ENCODE assay signal across 1 cellular context in genomic region chr15:76289582-76289981, GRCh38.
TF ChIP-seq lines count a peak whose summit lies in the region.

No MANE protein-coding gene starts in this region.

TF ChIP-seq in K562, 482 proteins besides CTCF, POLR2A, EP300 and RAD21:
- TF ChIP-seq ARID1B (IDR thresholded peaks at IDR 0.05) (peak; percentile 67), TCF3 (CRISPR knock-in tag; IDR thresholded peaks at IDR 0.05) (peak; percentile 75), PHTF2 (CRISPR knock-in tag; IDR thresholded peaks at IDR 0.05) (no peak), CBFA2T2 (conservative IDR thresholded peaks at IDR 0.05) (peak; percentile 45; the same call in 1 of the 2 replicates), TAL1 (IDR thresholded peaks at IDR 0.05) (peak; percentile 59), NR2C2 (CRISPR knock-in tag; IDR thresholded peaks at IDR 0.05) (no peak), NR2C2 (tag; IDR thresholded peaks at IDR 0.05) (no peak), TFE3 (CRISPR knock-in tag; IDR thresholded peaks at IDR 0.05) (no peak), DPF2 (IDR thresholded peaks at IDR 0.05) (0 out of 2 replicates have a peak, but pooled peaks have one; percentile 37), RFX5 (IDR thresholded peaks at IDR 0.05; ENCODE audit: low read depth, low read length) (no peak), PHB2 (IDR thresholded peaks at IDR 0.05; ENCODE audit: low read depth) (no peak), TEAD4 (IDR thresholded peaks at IDR 0.05; ENCODE audit: low read length) (peak; percentile 63), TEAD4 (CRISPR knock-in tag; IDR thresholded peaks at IDR 0.05; ENCODE audit: borderline replicate concordance) (no peak), CBFA2T3 (IDR thresholded peaks at IDR 0.05) (peak; percentile 72), SIRT6 (IDR thresholded peaks at IDR 0.05; ENCODE audit: low read depth, low read length) (no peak), ZNF124 (CRISPR knock-in tag; IDR thresholded peaks at IDR 0.05) (no peak), ZC3H8 (IDR thresholded peaks at IDR 0.05) (no peak), ZKSCAN1 (IDR thresholded peaks at IDR 0.05; ENCODE audit: low read depth, low read length) (no peak), EGR1 (conservative IDR thresholded peaks at IDR 0.05) (no peak), RBM22 (IDR thresholded peaks at IDR 0.05; ENCODE audit: low read depth, low read length, poor library complexity, severe bottlenecking) (no peak), RBBP5 (IDR thresholded peaks at IDR 0.05; ENCODE audit: borderline replicate concordance, insufficient read depth, low read length, poor library complexity, severe bottlenecking) (no peak), NCOR1 (IDR thresholded peaks at IDR 0.05) (peak; percentile 34; the same call in 1 of the 2 replicates), TCF7 (IDR thresholded peaks at IDR 0.05; ENCODE audit: borderline replicate concordance) (no peak), DLX4 (CRISPR knock-in tag; IDR thresholded peaks at IDR 0.05) (no peak), E2F8 (IDR thresholded peaks at IDR 0.05; ENCODE audit: low read depth, partially characterized antibody) (no peak), ZNF583 (CRISPR knock-in tag; IDR thresholded peaks at IDR 0.05) (no peak), ATF2 (CRISPR knock-in tag; IDR thresholded peaks at IDR 0.05) (no peak), BCOR (IDR thresholded peaks at IDR 0.05) (no peak)
